ENCODE assay signal across 23 cellular contexts in genomic region chr17:43798024-43798423, GRCh38. TPM values are rescaled to one million over a fixed set of nuclear protein-coding genes. Genes with fewer than 3 reads are reported as not detected.
"Had no signal": no experiment of that assay in that cellular context is flagged by ENCODE, and none has a peak within 500 bp of the region (broad histone marks: within the 10 kb centered on the region; RNA-seq: fewer than 3 reads in every experiment).

No MANE protein-coding gene starts in this region.

RNA-seq across cellular contexts. Expression of gene CFAP97D1, which starts 17.8 kb away (rescaled TPM):
- total RNA-seq: left colon; left lung; mesothelial cell of epicardium; mononuclear cell; myocyte; naive thymus-derived CD4-positive, alpha-beta T cell; natural killer cell treated with Interleukin-12 subunit alpha and Interleukin-12 subunit beta and Interleukin-15 and Interleukin-18, amount 100 ng/mL, for 72 hours; progenitor cell of endocrine pancreas; right atrium auricular region; right lobe of liver; skeletal muscle tissue; ureter; uterus had no signal
- polyA plus RNA-seq: keratinocyte; liver; naive thymus-derived CD4-positive, alpha-beta T cell; ovary; smooth muscle cell had no signal

RNA-seq across cellular contexts. Expression of gene MPP3, which starts 34.9 kb away (rescaled TPM):
- total RNA-seq: natural killer cell treated with Interleukin-12 subunit alpha and Interleukin-12 subunit beta and Interleukin-15 and Interleukin-18, amount 100 ng/mL, for 72 hours had no signal
- polyA plus RNA-seq: naive thymus-derived CD4-positive, alpha-beta T cell had no signal

RNA-seq across cellular contexts. Expression of gene SOST, which starts 39.4 kb away (rescaled TPM):
- total RNA-seq: left colon; liver; lung; mononuclear cell; myocyte; naive thymus-derived CD4-positive, alpha-beta T cell; natural killer cell treated with Interleukin-12 subunit alpha and Interleukin-12 subunit beta and Interleukin-15 and Interleukin-18, amount 100 ng/mL, for 72 hours; omental fat pad; ovary; pulmonary artery endothelial cell; renal cortical epithelial cell; right atrium auricular region; right lobe of liver; skeletal muscle tissue; smooth muscle cell; thyroid gland; ureter; uterus had no signal
- polyA plus RNA-seq: liver; naive thymus-derived CD4-positive, alpha-beta T cell; smooth muscle cell had no signal

RNA-seq across cellular contexts. Expression of gene CD300LG, which starts 49.0 kb away (rescaled TPM):
- total RNA-seq: mesothelial cell of epicardium; mononuclear cell; myocyte; naive thymus-derived CD4-positive, alpha-beta T cell; natural killer cell treated with Interleukin-12 subunit alpha and Interleukin-12 subunit beta and Interleukin-15 and Interleukin-18, amount 100 ng/mL, for 72 hours; progenitor cell of endocrine pancreas; pulmonary artery endothelial cell; renal cortical epithelial cell; smooth muscle cell had no signal
- polyA plus RNA-seq: keratinocyte; naive thymus-derived CD4-positive, alpha-beta T cell; neural cell; smooth muscle cell had no signal
